ENCODE assay signal across 10 cellular contexts in genomic region chr1:72186733-72187307, GRCh38.
DNase-seq lines count a peak whose midpoint lies in the region; ATAC-seq and TF ChIP-seq lines count a peak whose summit lies in the region.
"Had no signal": no experiment of that assay in that cellular context is flagged by ENCODE, and none has a peak within 500 bp of the region (broad histone marks: within the 10 kb centered on the region; RNA-seq: fewer than 3 reads in every experiment).

No MANE protein-coding gene starts in this region.

- WGBS in lower leg skin, 2 donors: 92 to 98% methylated on average over 1 of the region's 1 CpG

- CTCF ChIA-PET in CD4-positive, alpha-beta T cell (lab: Charles Lee): no interaction called here

- no peaks in the 10 kb centered on the region for H3K27me3 Mint-ChIP-seq in brain
- no peaks in the 10 kb centered on the region for H3K27me3 Mint-ChIP-seq in CD4-positive, alpha-beta T cell

- no peak for ATAC-seq in CD4-positive, alpha-beta T cell (ENCODE audit: poor library complexity)

- POLR2A ChIA-PET in CD4-positive, alpha-beta T cell (lab: Charles Lee): no interaction called here

- no peak overlapping the region for H3K27ac Mint-ChIP-seq in brain
- no peak overlapping the region for H3K27ac Mint-ChIP-seq in CD4-positive, alpha-beta T cell

- H3K4me3 ChIP-seq in lower leg skin (ENCODE audit: low read depth, poor library complexity, severe bottlenecking): no peak overlapping the region
- H3K4me3 ChIP-seq: skin epidermis had no signal

- H3K9me3 ChIP-seq in CD4-positive, alpha-beta T cell (ENCODE audit: control insufficient read depth, low read length): no peaks in the 10 kb centered on the region

- DNase-seq in COR-L47 (lab: John Stamatoyannopoulos, UW) (peak; percentile 10), LHCN-M2 (ENCODE audit: low read depth) (peak; percentile 35), medulla oblongata (ENCODE audit: extremely low spot score) (peak; percentile 58), lower leg skin (ENCODE audit: low spot score in 2 of 2) (no peak), NCI-H2171 (lab: John Stamatoyannopoulos, UW) (no peak), HK-2 (ENCODE audit: unreplicated experiment) (no peak)
- no peak for DNase-seq in CD4-positive, alpha-beta T cell
- DNase-seq: NCI-H748 treated with DMSO at 0.1 percent for 48 hours had no signal

- no peak overlapping the region for H3K4me3 Mint-ChIP-seq in brain
- no peak overlapping the region for H3K4me3 Mint-ChIP-seq in CD4-positive, alpha-beta T cell

- intact Hi-C loops in lower leg skin (cut with DNase I; ENCODE audit: low total_unique reads): no loop called here
- intact Hi-C loops in CD4-positive, alpha-beta T cell (cut with DNase I, micrococcal nuclease): no loop called here

- no peaks in the 10 kb centered on the region for H3K36me3 Mint-ChIP-seq in brain
- no peaks in the 10 kb centered on the region for H3K36me3 Mint-ChIP-seq in CD4-positive, alpha-beta T cell (ENCODE audit: low read depth)

- TF ChIP-seq CTCF in brain (conservative IDR thresholded peaks at IDR 0.05) (peak; percentile 56 to 68), lower leg skin (IDR thresholded peaks at IDR 0.05) (no peak)
- TF ChIP-seq CTCF in CD4-positive, alpha-beta T cell (IDR thresholded peaks at IDR 0.05): no peak

- H3K27me3 ChIP-seq in CD4-positive, alpha-beta T cell (ENCODE audit: control insufficient read depth, insufficient read depth, low read length): no peaks in the 10 kb centered on the region

- TF ChIP-seq POLR2A in lower leg skin (IDR thresholded peaks at IDR 0.05): no peak

- H3K4me1 Mint-ChIP-seq in brain: peaks cover 31% of the 10 kb centered on the region
- no peaks in the 10 kb centered on the region for H3K4me1 Mint-ChIP-seq in CD4-positive, alpha-beta T cell (ENCODE audit: low read depth)

- no peak overlapping the region for H3K27ac ChIP-seq in CD4-positive, alpha-beta T cell (ENCODE audit: low read depth, low read length)
- H3K27ac ChIP-seq: skin epidermis had no signal

- H3K9me3 Mint-ChIP-seq in brain: no peaks in the 10 kb centered on the region
- H3K9me3 Mint-ChIP-seq in CD4-positive, alpha-beta T cell: no peaks in the 10 kb centered on the region

Comparison
In these comparisons a context has a peak if more than half of its experiments do, and no peak if none do; other contexts are left out.
1. DNase-seq: peak in COR-L47 (single experiment), LHCN-M2 (single experiment) and medulla oblongata (single experiment); none in lower leg skin (0 of 2), NCI-H2171 (single experiment), HK-2 (single experiment) and CD4-positive, alpha-beta T cell (0 of 10).
2. CTCF ChIP-seq: peak in brain (2 of 2); none in lower leg skin (0 of 3) and CD4-positive, alpha-beta T cell (single experiment).